11 cellular contexts compared by ENCODE assay signal in genomic region chr6:5752282-5752681, GRCh38.
DNase-seq lines count a peak whose midpoint lies in the region; ATAC-seq and TF ChIP-seq lines count a peak whose summit lies in the region.
"Had no signal": no experiment of that assay in that cellular context is flagged by ENCODE, and none has a peak within 500 bp of the region (broad histone marks: within the 10 kb centered on the region; RNA-seq: fewer than 3 reads in every experiment).

No MANE protein-coding gene starts in this region.

- H3K9me3 Mint-ChIP-seq in stimulated activated effector memory CD8-positive, alpha-beta T cell treated with anti-CD3 and anti-CD28 coated beads, Interleukin-12 subunit alpha, Interleukin-12 subunit beta, amount 100 ng/mL, for 72 hours: peaks cover 13% of the 10 kb centered on the region

- no peaks in the 10 kb centered on the region for H4K20me1 ChIP-seq in neural cell (ENCODE audit: insufficient read depth)

- no peak overlapping the region for H3K27ac Mint-ChIP-seq in stimulated activated effector memory CD8-positive, alpha-beta T cell treated with anti-CD3 and anti-CD28 coated beads, Interleukin-12 subunit alpha, Interleukin-12 subunit beta, amount 100 ng/mL, for 72 hours

- no peak overlapping the region for H2AFZ ChIP-seq in neural cell (ENCODE audit: low read depth, low read length)

- H3K4me3 Mint-ChIP-seq in stimulated activated effector memory CD8-positive, alpha-beta T cell treated with anti-CD3 and anti-CD28 coated beads, Interleukin-12 subunit alpha, Interleukin-12 subunit beta, amount 100 ng/mL, for 72 hours: no peak overlapping the region

- no peaks in the 10 kb centered on the region for H3K36me3 ChIP-seq in neural cell (ENCODE audit: insufficient read depth, low read length)

- no peaks in the 10 kb centered on the region for H3K36me3 Mint-ChIP-seq in stimulated activated effector memory CD8-positive, alpha-beta T cell treated with anti-CD3 and anti-CD28 coated beads, Interleukin-12 subunit alpha, Interleukin-12 subunit beta, amount 100 ng/mL, for 72 hours

- H3K9me3 ChIP-seq in neural cell (ENCODE audit: low read length): peaks cover 10% of the 10 kb centered on the region

- no peak overlapping the region for H3K4me2 ChIP-seq in neural cell (ENCODE audit: low read length)

- H3K79me2 ChIP-seq in neural cell (replicated peaks; ENCODE audit: insufficient read depth, low read length): no peaks in the 10 kb centered on the region

- TF ChIP-seq EP300 in neural cell (conservative IDR thresholded peaks at IDR 0.05; ENCODE audit: poor library complexity, severe bottlenecking): no peak

- no peak for ATAC-seq in stimulated activated effector memory CD8-positive, alpha-beta T cell treated with anti-CD3 and anti-CD28 coated beads, Interleukin-12 subunit alpha, Interleukin-12 subunit beta, amount 100 ng/mL, for 72 hours
- ATAC-seq in left lobe of liver (no peak), GM18511 (IDR thresholded peaks at IDR 0.05; ENCODE audit: unreplicated experiment) (no peak)
- ATAC-seq: GM12878 had no signal

- H3K9me2 ChIP-seq in neural cell (ENCODE audit: insufficient read depth, low read length): no peaks in the 10 kb centered on the region

- no peaks in the 10 kb centered on the region for H3F3A ChIP-seq in neural cell (ENCODE audit: insufficient read depth, low read length, poor library complexity, severe bottlenecking)

- no peak overlapping the region for H3K9ac ChIP-seq in neural cell (ENCODE audit: low read length)

- no peak for TF ChIP-seq CTCF in neural cell (IDR thresholded peaks at IDR 0.05; ENCODE audit: poor library complexity, severe bottlenecking)

- DNase-seq in GM03348 (ENCODE audit: low spot score) (peak; percentile 75), NCI-H82 treated with DMSO at 0.1 percent for 48 hours (lab: John Stamatoyannopoulos, UW; ENCODE audit: unreplicated experiment) (peak; percentile 94), fibroblast of gingiva (ENCODE audit: low read depth) (peak; percentile 90), left lobe of liver (ENCODE audit: low spot score) (no peak), HuH-7.5 (ENCODE audit: low spot score) (no peak)
- no peak for DNase-seq in stimulated activated effector memory CD8-positive, alpha-beta T cell treated with anti-CD3 and anti-CD28 coated beads, Interleukin-12 subunit alpha, Interleukin-12 subunit beta, amount 100 ng/mL, for 72 hours (ENCODE audit: low spot score in 2 of 2)
- DNase-seq: NK-92 treated with Interleukin-12 subunit alpha and Interleukin-12 subunit beta, amount 100 ng/mL, for 24 hours; stimulated activated CD4-positive, alpha-beta T cell treated with anti-CD3 and anti-CD28 coated beads, Interleukin-12 subunit alpha, Interleukin-12 subunit beta, amount 100 ng/mL, for 4 hours had no signal

- H3K27me3 ChIP-seq in neural cell (ENCODE audit: insufficient read depth, low read depth, low read length): no peaks in the 10 kb centered on the region

- no peak overlapping the region for H3K4me3 ChIP-seq in neural cell (ENCODE audit: low read length)
- H3K4me3 ChIP-seq: GM12878 had no signal

- H3K4me1 Mint-ChIP-seq in stimulated activated effector memory CD8-positive, alpha-beta T cell treated with anti-CD3 and anti-CD28 coated beads, Interleukin-12 subunit alpha, Interleukin-12 subunit beta, amount 100 ng/mL, for 72 hours: peaks cover 21% of the 10 kb centered on the region

- no peak for TF ChIP-seq RAD21 in neural cell (conservative IDR thresholded peaks at IDR 0.05)

- peak overlapping the region; percentile 7 for H3K27ac ChIP-seq in neural cell (ENCODE audit: low read length)

TF ChIP-seq in neural cell, 6 proteins besides CTCF, POLR2A, EP300 and RAD21:
- TF ChIP-seq REST (IDR thresholded peaks at IDR 0.05; ENCODE audit: borderline replicate concordance) (no peak), POLR2AphosphoS5 (IDR thresholded peaks at IDR 0.05) (no peak), EZH2 (IDR thresholded peaks at IDR 0.05; ENCODE audit: borderline replicate concordance, insufficient read depth, low read length, poor library complexity, severe bottlenecking) (no peak), MXI1 (conservative IDR thresholded peaks at IDR 0.05; ENCODE audit: poor library complexity, severe bottlenecking) (no peak), TAF1 (IDR thresholded peaks at IDR 0.05; ENCODE audit: low read depth) (no peak), SMC3 (conservative IDR thresholded peaks at IDR 0.05; ENCODE audit: poor library complexity) (no peak)
TF ChIP-seq in neural cell: peak in this region for 0.

Comparison
In these comparisons a context has a peak if more than half of its experiments do, and no peak if none do; other contexts are left out.
1. DNase-seq: peak in GM03348 (single experiment), NCI-H82 treated with DMSO at 0.1 percent for 48 hours (single experiment) and fibroblast of gingiva (single experiment); none in stimulated activated effector memory CD8-positive, alpha-beta T cell treated with anti-CD3 and anti-CD28 coated beads, Interleukin-12 subunit alpha, Interleukin-12 subunit beta, amount 100 ng/mL, for 72 hours (0 of 2), left lobe of liver (single experiment) and HuH-7.5 (single experiment).